15 cellular contexts compared by ENCODE assay signal in genomic region chr4:66564901-66565648, GRCh38.
DNase-seq lines count a peak whose midpoint lies in the region; ATAC-seq, FAIRE-seq and TF ChIP-seq lines count a peak whose summit lies in the region.
"Had no signal": no experiment of that assay in that cellular context is flagged by ENCODE, and none has a peak within 500 bp of the region (broad histone marks: within the 10 kb centered on the region; RNA-seq: fewer than 3 reads in every experiment).

No MANE protein-coding gene starts in this region.

- no peaks in the 10 kb centered on the region for H4K20me1 ChIP-seq in neural progenitor cell (ENCODE audit: low read depth)

- FAIRE-seq in bronchial epithelial cell (lab: Jason Lieb, UNC): no peak
- FAIRE-seq: islet of Langerhans had no signal

- H3K27ac Mint-ChIP-seq in neural progenitor cell: no peak overlapping the region
- H3K27ac Mint-ChIP-seq: activated naive CD8-positive, alpha-beta T cell treated with anti-CD3 and anti-CD28 coated beads for 36 hours; CD4-positive, alpha-beta memory T cell; H9 had no signal

- H3K36me3 Mint-ChIP-seq in neural progenitor cell: no peaks in the 10 kb centered on the region
- H3K36me3 Mint-ChIP-seq: activated naive CD8-positive, alpha-beta T cell treated with anti-CD3 and anti-CD28 coated beads for 36 hours; CD4-positive, alpha-beta memory T cell had no signal

- H3K27me3 Mint-ChIP-seq in neural progenitor cell (ENCODE audit: insufficient read depth, low read depth): no peaks in the 10 kb centered on the region
- H3K27me3 Mint-ChIP-seq: activated naive CD8-positive, alpha-beta T cell treated with anti-CD3 and anti-CD28 coated beads for 36 hours; CD4-positive, alpha-beta memory T cell had no signal

- peaks cover 14% of the 10 kb centered on the region for H3K4me1 Mint-ChIP-seq in neural progenitor cell
- H3K4me1 Mint-ChIP-seq: activated naive CD8-positive, alpha-beta T cell treated with anti-CD3 and anti-CD28 coated beads for 36 hours; CD4-positive, alpha-beta memory T cell; H9 had no signal

- no peaks in the 10 kb centered on the region for H3K4me1 ChIP-seq in neural progenitor cell
- H3K4me1 ChIP-seq: testis had no signal

- DNase-seq in Daoy (ENCODE audit: low read depth) (peak; percentile 84), NCI-H187 (lab: John Stamatoyannopoulos, UW) (peak; percentile 70 to 75), bronchial epithelial cell (ENCODE audit: low read depth) (peak; percentile 23), neural progenitor cell (ENCODE audit: low spot score) (no peak), NCI-H2081 treated with DMSO at 0.1 percent for 48 hours (lab: John Stamatoyannopoulos, UW) (no peak), NCI-H1105 (lab: John Stamatoyannopoulos, UW) (no peak), middle frontal gyrus (ENCODE audit: extremely low spot score, low spot score) (no peak)
- DNase-seq: activated naive CD8-positive, alpha-beta T cell treated with anti-CD3 and anti-CD28 coated beads for 36 hours; CD4-positive, alpha-beta memory T cell; H9; NCI-H82; nucleus accumbens; testis had no signal

- H3F3A ChIP-seq in neural progenitor cell (ENCODE audit: low read depth): no peaks in the 10 kb centered on the region

- H3K9me3 ChIP-seq in neural progenitor cell (ENCODE audit: low read depth): no peaks in the 10 kb centered on the region
- H3K9me3 ChIP-seq: testis had no signal

- peak overlapping the region; percentile 3 for H3K4me3 Mint-ChIP-seq in neural progenitor cell
- H3K4me3 Mint-ChIP-seq: activated naive CD8-positive, alpha-beta T cell treated with anti-CD3 and anti-CD28 coated beads for 36 hours; CD4-positive, alpha-beta memory T cell; H9 had no signal

- H3K4me3 ChIP-seq in bronchial epithelial cell (ENCODE audit: low read depth, low read length) (no peak overlapping the region), neural progenitor cell (no peak overlapping the region)
- H3K4me3 ChIP-seq: testis had no signal

- H3K36me3 ChIP-seq in bronchial epithelial cell (ENCODE audit: control insufficient read depth, insufficient read depth, low read length) (no peaks in the 10 kb centered on the region), neural progenitor cell (no peaks in the 10 kb centered on the region)

- H3K9ac ChIP-seq in neural progenitor cell: no peak overlapping the region

- H2AFZ ChIP-seq in neural progenitor cell (replicated peaks): peak overlapping the region; percentile 36

- ATAC-seq in GM19397 (IDR thresholded peaks at IDR 0.05; ENCODE audit: unreplicated experiment): no peak

- H3K27me3 ChIP-seq in bronchial epithelial cell (ENCODE audit: control insufficient read depth, insufficient read depth, low read length): no peaks in the 10 kb centered on the region
- H3K27me3 ChIP-seq in neural progenitor cell: no peaks in the 10 kb centered on the region
- H3K27me3 ChIP-seq: testis had no signal

- H3K4me2 ChIP-seq in neural progenitor cell: no peak overlapping the region

- peaks cover 4% of the 10 kb centered on the region for H3K9me3 Mint-ChIP-seq in neural progenitor cell
- H3K9me3 Mint-ChIP-seq: activated naive CD8-positive, alpha-beta T cell treated with anti-CD3 and anti-CD28 coated beads for 36 hours; H9 had no signal

- no peak overlapping the region for H3K27ac ChIP-seq in neural progenitor cell
- H3K27ac ChIP-seq: testis had no signal

- TF ChIP-seq CTCF in bronchial epithelial cell (IDR thresholded peaks at IDR 0.05; ENCODE audit: insufficient read depth, low read length, severe bottlenecking): no peak
- no peak for TF ChIP-seq CTCF in neural progenitor cell (IDR thresholded peaks at IDR 0.05)

- no peaks in the 10 kb centered on the region for H3K79me2 ChIP-seq in neural progenitor cell (ENCODE audit: low read depth)

Comparison
In these comparisons a context has a peak if more than half of its experiments do, and no peak if none do; other contexts are left out.
1. DNase-seq: peak in Daoy (single experiment), NCI-H187 (2 of 2) and bronchial epithelial cell (single experiment); none in neural progenitor cell (single experiment), NCI-H2081 treated with DMSO at 0.1 percent for 48 hours (single experiment), NCI-H1105 (single experiment) and middle frontal gyrus (single experiment).